In genomic region chr7:47576031-47576908, GRCh38 we compare ENCODE assay signal across 1 cellular context.
TF ChIP-seq lines count a peak whose summit lies in the region.

No MANE protein-coding gene starts in this region.

TF ChIP-seq in HepG2, 621 proteins besides CTCF, POLR2A, EP300 and RAD21 (continued from another document and continues in another):
- TF ChIP-seq DMTF1 (CRISPR knock-in tag; IDR thresholded peaks at IDR 0.05): no peak
- no peak for TF ChIP-seq RFX1 (IDR thresholded peaks at IDR 0.05)
- no peak for TF ChIP-seq KLF13 (CRISPR knock-in tag; IDR thresholded peaks at IDR 0.05)
- no peak for TF ChIP-seq SNAPC2 (CRISPR knock-in tag; IDR thresholded peaks at IDR 0.05)
- no peak for TF ChIP-seq ZNF572 (CRISPR knock-in tag; IDR thresholded peaks at IDR 0.05)
- peak; percentile 92 for TF ChIP-seq ZNF687 (CRISPR knock-in tag; IDR thresholded peaks at IDR 0.05)
- TF ChIP-seq ZSCAN5A (CRISPR knock-in tag; IDR thresholded peaks at IDR 0.05; ENCODE audit: borderline replicate concordance): no peak
- TF ChIP-seq ZNF883 (CRISPR knock-in tag; IDR thresholded peaks at IDR 0.05; ENCODE audit: not compliant biosample characterization): no peak
- peak; percentile 46; the same call in 1 of the 2 replicates for TF ChIP-seq ZGPAT (CRISPR knock-in tag; IDR thresholded peaks at IDR 0.05)
- TF ChIP-seq RFX3 (CRISPR knock-in tag; IDR thresholded peaks at IDR 0.05): no peak
- no peak; the same call in 1 of the 2 replicates for TF ChIP-seq ZSCAN9 (CRISPR knock-in tag; IDR thresholded peaks at IDR 0.05; ENCODE audit: borderline replicate concordance)
- no peak for TF ChIP-seq ZFP36L2 (CRISPR knock-in tag; IDR thresholded peaks at IDR 0.05)
- TF ChIP-seq FOSL1 (CRISPR knock-in tag; IDR thresholded peaks at IDR 0.05; ENCODE audit: borderline replicate concordance): no peak
- peak; percentile 65; the same call in 1 of the 2 replicates for TF ChIP-seq FOXA3 (CRISPR knock-in tag; IDR thresholded peaks at IDR 0.05)
- no peak; the same call in 1 of the 2 replicates for TF ChIP-seq AHDC1 (CRISPR knock-in tag; IDR thresholded peaks at IDR 0.05; ENCODE audit: borderline replicate concordance)
- no peak for TF ChIP-seq REXO4 (CRISPR knock-in tag; IDR thresholded peaks at IDR 0.05; ENCODE audit: borderline replicate concordance)
- TF ChIP-seq ZNF747 (CRISPR knock-in tag; IDR thresholded peaks at IDR 0.05; ENCODE audit: borderline replicate concordance): no peak; the same call in 1 of the 2 replicates
- TF ChIP-seq HMG20A (CRISPR knock-in tag; IDR thresholded peaks at IDR 0.05; ENCODE audit: borderline replicate concordance): peak; percentile 51; the same call in 1 of the 2 replicates
- no peak for TF ChIP-seq MXD3 (CRISPR knock-in tag; IDR thresholded peaks at IDR 0.05)
- TF ChIP-seq ZNF30 (CRISPR knock-in tag; IDR thresholded peaks at IDR 0.05): no peak
- TF ChIP-seq HDAC2 (CRISPR knock-in tag; IDR thresholded peaks at IDR 0.05): peak; percentile 85
- peak; percentile 69; the same call in 1 of the 2 replicates for TF ChIP-seq ATF7-NPFF (CRISPR knock-in tag; IDR thresholded peaks at IDR 0.05; ENCODE audit: low read depth)
- no peak for TF ChIP-seq ZNF496 (CRISPR knock-in tag; IDR thresholded peaks at IDR 0.05; ENCODE audit: insufficient replicate concordance)
- no peak for TF ChIP-seq PCBP1 (IDR thresholded peaks at IDR 0.05; ENCODE audit: borderline replicate concordance, low read depth, low read length)
- TF ChIP-seq NFE2L2 (IDR thresholded peaks at IDR 0.05; ENCODE audit: low read length): no peak
- TF ChIP-seq REL (CRISPR knock-in tag; conservative IDR thresholded peaks at IDR 0.05): no peak
- peak; percentile 11; the same call in 1 of the 2 replicates for TF ChIP-seq ZMYM2 (CRISPR knock-in tag; IDR thresholded peaks at IDR 0.05)
- no peak for TF ChIP-seq SMAD9 (CRISPR knock-in tag; IDR thresholded peaks at IDR 0.05)
- TF ChIP-seq ZC3H4 (CRISPR knock-in tag; IDR thresholded peaks at IDR 0.05; ENCODE audit: borderline replicate concordance): no peak; the same call in 1 of the 2 replicates
- TF ChIP-seq BRCA1 (CRISPR knock-in tag; IDR thresholded peaks at IDR 0.05): no peak
- TF ChIP-seq ZNF607 (CRISPR knock-in tag; IDR thresholded peaks at IDR 0.05; ENCODE audit: borderline replicate concordance): no peak
- no peak for TF ChIP-seq STAT5B (CRISPR knock-in tag; IDR thresholded peaks at IDR 0.05)
- peak; percentile 91 for TF ChIP-seq MIER2 (CRISPR knock-in tag; IDR thresholded peaks at IDR 0.05)
- TF ChIP-seq HOMEZ (CRISPR knock-in tag; IDR thresholded peaks at IDR 0.05; ENCODE audit: low read depth): no peak; the same call in 1 of the 2 replicates
- TF ChIP-seq NPAS2 (CRISPR knock-in tag; IDR thresholded peaks at IDR 0.05; ENCODE audit: borderline replicate concordance): no peak
- peak; percentile 87 for TF ChIP-seq TBX3 (IDR thresholded peaks at IDR 0.05; ENCODE audit: borderline replicate concordance)
- TF ChIP-seq LBX2 (CRISPR knock-in tag; IDR thresholded peaks at IDR 0.05; ENCODE audit: borderline replicate concordance): no peak
- no peak for TF ChIP-seq ZNF232 (CRISPR knock-in tag; IDR thresholded peaks at IDR 0.05; ENCODE audit: borderline replicate concordance)
- 0 out of 2 replicates have a peak, but pooled peaks have one; percentile 31 for TF ChIP-seq RFXAP (CRISPR knock-in tag; IDR thresholded peaks at IDR 0.05; ENCODE audit: borderline replicate concordance)
- TF ChIP-seq ZNF296 (CRISPR knock-in tag; conservative IDR thresholded peaks at IDR 0.05): no peak
- TF ChIP-seq ZBTB7B (CRISPR knock-in tag; IDR thresholded peaks at IDR 0.05): 0 out of 2 replicates have a peak, but pooled peaks have one; percentile 34
- TF ChIP-seq DBP (CRISPR knock-in tag; IDR thresholded peaks at IDR 0.05; ENCODE audit: not compliant biosample characterization): peak; percentile 55
- no peak for TF ChIP-seq HNRNPH1 (optimal IDR thresholded peaks at IDR 0.05; ENCODE audit: low read depth, low read length)
- TF ChIP-seq ZFP82 (CRISPR knock-in tag; IDR thresholded peaks at IDR 0.05; ENCODE audit: borderline replicate concordance): no peak
- TF ChIP-seq ZNF362 (CRISPR knock-in tag; IDR thresholded peaks at IDR 0.05; ENCODE audit: borderline replicate concordance): peak; percentile 16; the same call in 1 of the 2 replicates
